Comparison of ENCODE assay signal across 11 cellular contexts in genomic region chr20:45063107-45063506, GRCh38. TPM values are rescaled to one million over a fixed set of nuclear protein-coding genes. Genes with fewer than 3 reads are reported as not detected.
"Had no signal": no experiment of that assay in that cellular context is flagged by ENCODE, and none has a peak within 500 bp of the region (broad histone marks: within the 10 kb centered on the region; RNA-seq: fewer than 3 reads in every experiment).

No MANE protein-coding gene starts in this region.

RNA-seq across cellular contexts. Expression of gene KCNS1, which starts 37.8 kb away (rescaled TPM):
- total RNA-seq: posterior vena cava had no signal

RNA-seq across cellular contexts. Expression of gene WFDC5, which starts 51.9 kb away (rescaled TPM):
- total RNA-seq: activated CD8-positive, alpha-beta memory T cell treated with anti-CD3 and anti-CD28 coated beads for 36 hours; activated naive CD4-positive, alpha-beta T cell treated with anti-CD3 and anti-CD28 coated beads, Interleukin-2, amount 50 U/mL, for 72 hours; activated T-helper 2 cell treated with anti-CD3 and anti-CD28 coated beads, Interferon-gamma antibody, Interleukin-2, Interleukin-4, amounts not matched to agents 10 μg/mL and 5 μg/mL and 100 μg/mL, durations not matched to agents 14 hours and 24 hours and 36 hours; fibroblast of villous mesenchyme; glomerular endothelial cell; left ventricle myocardium inferior; mucosa of descending colon; occipital lobe; posterior vena cava; tibial nerve had no signal
- polyA plus RNA-seq: hepatocyte had no signal
